Comparison of ENCODE assay signal across 25 cellular contexts in genomic region chr3:24167468-24167867, GRCh38.
DNase-seq lines count a peak whose midpoint lies in the region; ATAC-seq, FAIRE-seq and TF ChIP-seq lines count a peak whose summit lies in the region.
"Had no signal": no experiment of that assay in that cellular context is flagged by ENCODE, and none has a peak within 500 bp of the region (broad histone marks: within the 10 kb centered on the region; RNA-seq: fewer than 3 reads in every experiment).

No MANE protein-coding gene starts in this region.

- TF ChIP-seq EP300 in esophagus muscularis mucosa (IDR thresholded peaks at IDR 0.05): no peak

- 72% methylated on average over 3 of the region's 3 CpGs for WGBS in esophagus muscularis mucosa

- ATAC-seq in left lobe of liver (peak; percentile 85), HG03460 (IDR thresholded peaks at IDR 0.05; ENCODE audit: unreplicated experiment) (no peak), HG03196 (IDR thresholded peaks at IDR 0.05; ENCODE audit: unreplicated experiment) (no peak)
- ATAC-seq: A549, GM12878 had no signal

- FAIRE-seq in endometrium (lab: Jason Lieb, UNC): peak; percentile 72
- FAIRE-seq: A549, GM12878, GM19239, H1 had no signal

- no peak for TF ChIP-seq POLR2A in esophagus muscularis mucosa (IDR thresholded peaks at IDR 0.05; ENCODE audit: low read depth)

- TF ChIP-seq CTCF in WERI-Rb-1 (IDR thresholded peaks at IDR 0.05; ENCODE audit: low read depth, low read length) (no peak), tibial artery (IDR thresholded peaks at IDR 0.05) (no peak), esophagus muscularis mucosa (IDR thresholded peaks at IDR 0.05) (no peak)

- H3K27ac ChIP-seq in WERI-Rb-1 (peak overlapping the region; percentile 80), tibial artery (peak overlapping the region; percentile 20 to 22), esophagus muscularis mucosa (replicated peaks in 1 of 4) (no peak overlapping the region)
- H3K27ac ChIP-seq: A549; BLaER1 treated with 17β-estradiol and CSF1 and Interleukin-3, amounts not matched to agents 10 nM and 100 nM; GM23248 had no signal

- no peak for DNase-seq in WERI-Rb-1
- no peak for DNase-seq in left lobe of liver (ENCODE audit: low spot score)
- DNase-seq in tibial artery: no peak
- no peak for DNase-seq in esophagus muscularis mucosa (ENCODE audit: extremely low spot score)
- DNase-seq: 8988T; ACHN; AML-193; BE2C; CD4-positive, alpha-beta T cell; CD8-positive, alpha-beta memory T cell; DMS 273 treated with DMSO at 0.1 percent for 48 hours; DMS79; EL; GDM1; GM23248; H7; HCEC 1CT had no signal

- no peaks in the 10 kb centered on the region for H3K9me3 ChIP-seq in WERI-Rb-1 (ENCODE audit: severe bottlenecking)
- no peaks in the 10 kb centered on the region for H3K9me3 ChIP-seq in tibial artery
- no peaks in the 10 kb centered on the region for H3K9me3 ChIP-seq in esophagus muscularis mucosa
- H3K9me3 ChIP-seq: A549; BE2C; BLaER1 treated with 17β-estradiol and CSF1 and Interleukin-3, amounts not matched to agents 10 nM and 100 nM had no signal

- H3K4me3 ChIP-seq in WERI-Rb-1 (ENCODE audit: low read depth, low read length) (no peak overlapping the region), tibial artery (no peak overlapping the region), esophagus muscularis mucosa (no peak overlapping the region)
- H3K4me3 ChIP-seq: A549; BLaER1 treated with 17β-estradiol and CSF1 and Interleukin-3, amounts not matched to agents 10 nM and 100 nM; GM12878; GM23248 had no signal

- H3K27me3 ChIP-seq in WERI-Rb-1 (ENCODE audit: insufficient read depth, low read depth, severe bottlenecking) (no peaks in the 10 kb centered on the region), tibial artery (no peaks in the 10 kb centered on the region), esophagus muscularis mucosa (no peaks in the 10 kb centered on the region)
- H3K27me3 ChIP-seq: BE2C; BLaER1 treated with 17β-estradiol and CSF1 and Interleukin-3, amounts not matched to agents 10 nM and 100 nM had no signal

- H3K4me1 ChIP-seq in tibial artery (peaks cover 0 to 50% (median 9%) of the 10 kb centered on the region in 4 donors), esophagus muscularis mucosa (peaks cover 0 to 34% (median 15%) of the 10 kb centered on the region in 4 donors)
- H3K4me1 ChIP-seq: A549; BE2C; BLaER1 treated with 17β-estradiol and CSF1 and Interleukin-3, amounts not matched to agents 10 nM and 100 nM had no signal

- intact Hi-C loops in tibial artery (cut with DNase I; ENCODE audit: low total_unique reads) (no loop called here), esophagus muscularis mucosa (cut with DNase I) (no loop called here)

- peaks cover 29% of the 10 kb centered on the region for H3K36me3 ChIP-seq in WERI-Rb-1
- no peaks in the 10 kb centered on the region for H3K36me3 ChIP-seq in tibial artery
- H3K36me3 ChIP-seq in esophagus muscularis mucosa: no peaks in the 10 kb centered on the region
- H3K36me3 ChIP-seq: BE2C; BLaER1 treated with 17β-estradiol and CSF1 and Interleukin-3, amounts not matched to agents 10 nM and 100 nM had no signal

Comparison
In these comparisons a context has a peak if more than half of its experiments do, and no peak if none do; other contexts are left out.
1. H3K27ac ChIP-seq: peak in WERI-Rb-1 (single experiment) and tibial artery (2 of 2); none in esophagus muscularis mucosa (0 of 4).